Comparison of ENCODE assay signal across 8 cellular contexts in genomic region chr1:185317886-185318310, GRCh38. TPM values are rescaled to one million over a fixed set of nuclear protein-coding genes. Genes with fewer than 3 reads are reported as not detected.
DNase-seq lines count a peak whose midpoint lies in the region; ATAC-seq, FAIRE-seq and TF ChIP-seq lines count a peak whose summit lies in the region.

No MANE protein-coding gene starts in this region.

- peaks cover 35% of the 10 kb centered on the region for H3K79me2 ChIP-seq in OCI-LY1 (ENCODE audit: insufficient read depth, low read length)

- TF ChIP-seq CTCF in OCI-LY1 (IDR thresholded peaks at IDR 0.05; ENCODE audit: low read length) (no peak), retinal pigment epithelial cell (conservative IDR thresholded peaks at IDR 0.05; ENCODE audit: low read depth, low read length) (no peak)

- H3K9me3 ChIP-seq in BLaER1, result peaks cover 17% of the 10 kb centered on the region
- no peaks in the 10 kb centered on the region for H3K9me3 ChIP-seq in OCI-LY1 (ENCODE audit: low read length)

- H3K27ac ChIP-seq in BLaER1 (peak overlapping the region; percentile 94), OCI-LY1 (ENCODE audit: low read depth, low read length, poor library complexity, severe bottlenecking) (peak overlapping the region; percentile 89)

- H4K20me1 ChIP-seq in BLaER1 (peaks cover 39% of the 10 kb centered on the region), OCI-LY1 (ENCODE audit: insufficient read depth, low read length) (0 out of 2 replicates have a peak, but pooled peaks cover 7% of the 10 kb centered on the region)

- no peak overlapping the region for H2AFZ ChIP-seq in OCI-LY1 (ENCODE audit: low read length)

- DNase-seq in GM19239 (ENCODE audit: insufficient read length, low spot score) (peak; percentile 60), head of caudate nucleus (peak in 23 of 42 donors; percentile 12 to 66 (median 28)), retinal pigment epithelial cell (ENCODE audit: low read depth) (no peak), SK-N-DZ (ENCODE audit: low spot score) (no peak)
- peak; percentile 64 for DNase-seq in activated effector memory CD4-positive, alpha-beta T cell treated with Interleukin-2 at 50 U/mL for 16 hours

- no peaks in the 10 kb centered on the region for H3K9me2 ChIP-seq in OCI-LY1 (ENCODE audit: low read depth, low read length)

- H3K4me1 ChIP-seq in BLaER1 (peaks cover 33% of the 10 kb centered on the region), OCI-LY1 (ENCODE audit: insufficient read depth, low read length, severe bottlenecking) (peaks cover 39% of the 10 kb centered on the region)

- no peaks in the 10 kb centered on the region for H3F3A ChIP-seq in OCI-LY1 (ENCODE audit: insufficient read depth, low read length)

- H3K9ac ChIP-seq in BLaER1, result peak overlapping the region; percentile 86
- peak overlapping the region; percentile 78 for H3K9ac ChIP-seq in OCI-LY1 (ENCODE audit: low read length)

- FAIRE-seq in GM19239 (lab: Jason Lieb, UNC), result peak; percentile 93

- H3K27me3 ChIP-seq in BLaER1, result no peaks in the 10 kb centered on the region
- H3K27me3 ChIP-seq in OCI-LY1 (ENCODE audit: insufficient read depth, low read length), result no peaks in the 10 kb centered on the region

- H3K4me3 ChIP-seq in BLaER1, result peak overlapping the region; percentile 91
- peak overlapping the region; percentile 85 for H3K4me3 ChIP-seq in OCI-LY1 (ENCODE audit: low read depth, low read length, poor library complexity, severe bottlenecking)
- peak overlapping the region; percentile 54 for H3K4me3 ChIP-seq in retinal pigment epithelial cell (ENCODE audit: low read length)

- peaks cover 8% of the 10 kb centered on the region; the same call in 1 of the 2 replicates for H3K36me3 ChIP-seq in BLaER1
- no peaks in the 10 kb centered on the region for H3K36me3 ChIP-seq in OCI-LY1 (ENCODE audit: insufficient read depth, low read length)

- H3K4me2 ChIP-seq in BLaER1, result peak overlapping the region; percentile 89
- peak overlapping the region; percentile 87 for H3K4me2 ChIP-seq in OCI-LY1 (ENCODE audit: low read length)

- peak; percentile 49 for ATAC-seq in HG03354 (IDR thresholded peaks at IDR 0.05; ENCODE audit: poor library complexity, severe bottlenecking, unreplicated experiment)

- intact Hi-C loops in head of caudate nucleus (cut with DNase I), result loop anchor here (2.0 to 10.0 kb wide), 5 partner anchors 161 to 1057 kb away; partner anchors contain the start of genes ODR4, RNF2, SWT1 and TPR

RNA-seq across cellular contexts. Expression of gene IVNS1ABP, which starts 0.9 kb away (rescaled TPM):
- polyA plus RNA-seq in SK-N-DZ (2014; cell fraction: cytosol; rRNA removed), result 81.3 and 93.0 TPM in 2 replicates
- polyA plus RNA-seq in SK-N-DZ (2014; cell fraction: nucleus; rRNA removed), result 212 and 218 TPM in 2 replicates

Comparison
In these comparisons a context has a peak if more than half of its experiments do, and no peak if none do; other contexts are left out.
1. DNase-seq: peak in GM19239 (single experiment), activated effector memory CD4-positive, alpha-beta T cell treated with Interleukin-2 at 50 U/mL for 16 hours (single experiment) and head of caudate nucleus (23 of 42); none in retinal pigment epithelial cell (single experiment) and SK-N-DZ (single experiment).
2. Peak in every context shown above with its lines, with median percentiles within 50 percentile points of each other: H3K4me3 ChIP-seq.